1 cellular context compared by ENCODE assay signal in the genomic region with DNA sequence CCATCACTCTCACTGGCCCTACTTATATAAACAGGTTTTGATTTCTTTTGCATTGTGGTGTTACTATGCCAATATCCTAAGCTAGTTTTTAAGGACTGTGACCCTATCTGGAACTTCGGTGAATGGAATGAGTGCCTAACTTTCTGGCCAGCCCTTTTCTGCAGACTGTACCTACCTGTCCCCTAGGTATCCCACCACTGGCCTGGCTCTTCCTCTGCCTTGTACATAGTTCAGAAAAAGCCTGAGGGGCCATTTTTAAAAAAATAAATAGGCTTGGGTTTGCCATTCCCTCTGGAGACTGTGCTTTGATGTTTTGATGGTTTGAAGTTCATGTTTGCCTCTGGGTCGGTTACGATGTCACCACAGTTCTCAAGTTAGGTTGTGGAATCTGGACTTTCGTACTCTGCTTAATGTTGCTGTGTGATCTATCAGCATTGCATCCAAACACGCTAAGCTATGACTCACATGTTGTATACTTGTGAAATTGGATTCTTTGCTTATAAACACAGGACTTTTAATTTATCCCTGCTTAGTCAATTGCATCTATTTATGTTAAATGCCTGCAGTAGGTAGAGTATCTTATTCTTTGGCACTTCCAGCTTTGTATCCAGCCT.
A peak's percentile ranks its signal among the peaks of the same experiment; 100 is the strongest.
TF ChIP-seq lines count a peak whose summit lies in the region.

No MANE protein-coding gene starts in this region.

TF ChIP-seq in HepG2, 621 proteins besides CTCF, POLR2A, EP300 and RAD21 (continued from another document and continues in another):
- TF ChIP-seq, protein P1, sequence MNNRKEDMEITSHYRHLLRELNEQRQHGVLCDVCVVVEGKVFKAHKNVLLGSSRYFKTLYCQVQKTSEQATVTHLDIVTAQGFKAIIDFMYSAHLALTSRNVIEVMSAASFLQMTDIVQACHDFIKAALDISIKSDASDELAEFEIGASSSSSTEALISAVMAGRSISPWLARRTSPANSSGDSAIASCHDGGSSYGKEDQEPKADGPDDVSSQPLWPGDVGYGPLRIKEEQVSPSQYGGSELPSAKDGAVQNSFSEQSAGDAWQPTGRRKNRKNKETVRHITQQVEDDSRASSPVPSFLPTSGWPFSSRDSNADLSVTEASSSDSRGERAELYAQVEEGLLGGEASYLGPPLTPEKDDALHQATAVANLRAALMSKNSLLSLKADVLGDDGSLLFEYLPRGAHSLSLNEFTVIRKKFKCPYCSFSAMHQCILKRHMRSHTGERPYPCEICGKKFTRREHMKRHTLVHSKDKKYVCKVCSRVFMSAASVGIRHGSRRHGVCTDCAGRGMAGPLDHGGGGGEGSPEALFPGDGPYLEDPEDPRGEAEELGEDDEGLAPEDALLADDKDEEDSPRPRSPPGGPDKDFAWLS (CRISPR knock-in tag; IDR thresholded peaks at IDR 0.05; ENCODE audit: borderline replicate concordance): no peak
- TF ChIP-seq ZNF354B (CRISPR knock-in tag; IDR thresholded peaks at IDR 0.05) (no peak), FOXA3 (CRISPR knock-in tag; IDR thresholded peaks at IDR 0.05) (peak; percentile 97), ZC3H4 (CRISPR knock-in tag; IDR thresholded peaks at IDR 0.05; ENCODE audit: borderline replicate concordance) (no peak), ZNF562 (CRISPR knock-in tag; IDR thresholded peaks at IDR 0.05; ENCODE audit: borderline replicate concordance) (no peak), ZNF205 (CRISPR knock-in tag; IDR thresholded peaks at IDR 0.05) (peak; percentile 76; the same call in 1 of the 2 replicates), HDAC2 (CRISPR knock-in tag; IDR thresholded peaks at IDR 0.05) (peak; percentile 96), JARID2 (CRISPR knock-in tag; IDR thresholded peaks at IDR 0.05; ENCODE audit: insufficient replicate concordance) (no peak), GLI4 (CRISPR knock-in tag; IDR thresholded peaks at IDR 0.05; ENCODE audit: borderline replicate concordance) (no peak), NFYC (CRISPR knock-in tag; IDR thresholded peaks at IDR 0.05) (no peak), ZC3H13 (CRISPR knock-in tag; IDR thresholded peaks at IDR 0.05) (no peak), SNRNP70 (IDR thresholded peaks at IDR 0.05; ENCODE audit: low read depth, low read length) (no peak), ZNF326 (CRISPR knock-in tag; IDR thresholded peaks at IDR 0.05; ENCODE audit: borderline replicate concordance) (no peak), ZNF850 (CRISPR knock-in tag; conservative IDR thresholded peaks at IDR 0.05) (no peak), ZFP1 (CRISPR knock-in tag; IDR thresholded peaks at IDR 0.05) (0 out of 2 replicates have a peak, but pooled peaks have one; percentile 35), KDM4B (CRISPR knock-in tag; IDR thresholded peaks at IDR 0.05) (0 out of 2 replicates have a peak, but pooled peaks have one; percentile 70), ZNF550 (CRISPR knock-in tag; IDR thresholded peaks at IDR 0.05; ENCODE audit: borderline replicate concordance) (no peak), NFIC (IDR thresholded peaks at IDR 0.05; ENCODE audit: low read length) (peak; percentile 96), SIX1 (CRISPR knock-in tag; IDR thresholded peaks at IDR 0.05; ENCODE audit: borderline replicate concordance) (peak; percentile 91), EZH2 (conservative IDR thresholded peaks at IDR 0.05; ENCODE audit: low read depth, low read length) (no peak), CREB1 (IDR thresholded peaks at IDR 0.05) (peak; percentile 74), CREB1 (CRISPR knock-in tag; IDR thresholded peaks at IDR 0.05) (peak; percentile 88), ZNF460 (CRISPR knock-in tag; IDR thresholded peaks at IDR 0.05; ENCODE audit: borderline replicate concordance) (no peak), ZNF510 (CRISPR knock-in tag; IDR thresholded peaks at IDR 0.05; ENCODE audit: low read depth) (no peak), MIXL1 (CRISPR knock-in tag; IDR thresholded peaks at IDR 0.05) (peak; percentile 95), ARNTL (CRISPR knock-in tag; IDR thresholded peaks at IDR 0.05) (peak; percentile 77; the same call in 1 of the 2 replicates), FOSL2 (CRISPR knock-in tag; IDR thresholded peaks at IDR 0.05) (peak; percentile 99), ARID2 (CRISPR knock-in tag; IDR thresholded peaks at IDR 0.05; ENCODE audit: borderline replicate concordance) (peak; percentile 62; the same call in 1 of the 2 replicates), NBN (conservative IDR thresholded peaks at IDR 0.05) (no peak), ZNF672 (CRISPR knock-in tag; IDR thresholded peaks at IDR 0.05) (no peak), KDM1A (CRISPR knock-in tag; IDR thresholded peaks at IDR 0.05) (peak; percentile 57; the same call in 1 of the 2 replicates), SUZ12 (IDR thresholded peaks at IDR 0.05; ENCODE audit: low read depth, low read length) (no peak)
- TF ChIP-seq, protein P2, sequence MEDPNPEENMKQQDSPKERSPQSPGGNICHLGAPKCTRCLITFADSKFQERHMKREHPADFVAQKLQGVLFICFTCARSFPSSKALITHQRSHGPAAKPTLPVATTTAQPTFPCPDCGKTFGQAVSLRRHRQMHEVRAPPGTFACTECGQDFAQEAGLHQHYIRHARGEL (CRISPR knock-in tag; IDR thresholded peaks at IDR 0.05): no peak
- TF ChIP-seq, protein P3, sequence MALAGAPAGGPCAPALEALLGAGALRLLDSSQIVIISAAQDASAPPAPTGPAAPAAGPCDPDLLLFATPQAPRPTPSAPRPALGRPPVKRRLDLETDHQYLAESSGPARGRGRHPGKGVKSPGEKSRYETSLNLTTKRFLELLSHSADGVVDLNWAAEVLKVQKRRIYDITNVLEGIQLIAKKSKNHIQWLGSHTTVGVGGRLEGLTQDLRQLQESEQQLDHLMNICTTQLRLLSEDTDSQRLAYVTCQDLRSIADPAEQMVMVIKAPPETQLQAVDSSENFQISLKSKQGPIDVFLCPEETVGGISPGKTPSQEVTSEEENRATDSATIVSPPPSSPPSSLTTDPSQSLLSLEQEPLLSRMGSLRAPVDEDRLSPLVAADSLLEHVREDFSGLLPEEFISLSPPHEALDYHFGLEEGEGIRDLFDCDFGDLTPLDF (CRISPR knock-in tag; IDR thresholded peaks at IDR 0.05): no peak; the same call in 1 of the 2 replicates
- TF ChIP-seq, protein P4, sequence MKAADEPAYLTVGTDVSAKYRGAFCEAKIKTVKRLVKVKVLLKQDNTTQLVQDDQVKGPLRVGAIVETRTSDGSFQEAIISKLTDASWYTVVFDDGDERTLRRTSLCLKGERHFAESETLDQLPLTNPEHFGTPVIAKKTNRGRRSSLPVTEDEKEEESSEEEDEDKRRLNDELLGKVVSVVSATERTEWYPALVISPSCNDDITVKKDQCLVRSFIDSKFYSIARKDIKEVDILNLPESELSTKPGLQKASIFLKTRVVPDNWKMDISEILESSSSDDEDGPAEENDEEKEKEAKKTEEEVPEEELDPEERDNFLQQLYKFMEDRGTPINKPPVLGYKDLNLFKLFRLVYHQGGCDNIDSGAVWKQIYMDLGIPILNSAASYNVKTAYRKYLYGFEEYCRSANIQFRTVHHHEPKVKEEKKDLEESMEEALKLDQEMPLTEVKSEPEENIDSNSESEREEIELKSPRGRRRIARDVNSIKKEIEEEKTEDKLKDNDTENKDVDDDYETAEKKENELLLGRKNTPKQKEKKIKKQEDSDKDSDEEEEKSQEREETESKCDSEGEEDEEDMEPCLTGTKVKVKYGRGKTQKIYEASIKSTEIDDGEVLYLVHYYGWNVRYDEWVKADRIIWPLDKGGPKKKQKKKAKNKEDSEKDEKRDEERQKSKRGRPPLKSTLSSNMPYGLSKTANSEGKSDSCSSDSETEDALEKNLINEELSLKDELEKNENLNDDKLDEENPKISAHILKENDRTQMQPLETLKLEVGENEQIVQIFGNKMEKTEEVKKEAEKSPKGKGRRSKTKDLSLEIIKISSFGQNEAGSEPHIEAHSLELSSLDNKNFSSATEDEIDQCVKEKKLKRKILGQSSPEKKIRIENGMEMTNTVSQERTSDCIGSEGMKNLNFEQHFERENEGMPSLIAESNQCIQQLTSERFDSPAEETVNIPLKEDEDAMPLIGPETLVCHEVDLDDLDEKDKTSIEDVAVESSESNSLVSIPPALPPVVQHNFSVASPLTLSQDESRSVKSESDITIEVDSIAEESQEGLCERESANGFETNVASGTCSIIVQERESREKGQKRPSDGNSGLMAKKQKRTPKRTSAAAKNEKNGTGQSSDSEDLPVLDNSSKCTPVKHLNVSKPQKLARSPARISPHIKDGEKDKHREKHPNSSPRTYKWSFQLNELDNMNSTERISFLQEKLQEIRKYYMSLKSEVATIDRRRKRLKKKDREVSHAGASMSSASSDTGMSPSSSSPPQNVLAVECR (CRISPR knock-in tag; IDR thresholded peaks at IDR 0.05; ENCODE audit: borderline replicate concordance): peak; percentile 47; the same call in 1 of the 2 replicates
- TF ChIP-seq, protein P5, sequence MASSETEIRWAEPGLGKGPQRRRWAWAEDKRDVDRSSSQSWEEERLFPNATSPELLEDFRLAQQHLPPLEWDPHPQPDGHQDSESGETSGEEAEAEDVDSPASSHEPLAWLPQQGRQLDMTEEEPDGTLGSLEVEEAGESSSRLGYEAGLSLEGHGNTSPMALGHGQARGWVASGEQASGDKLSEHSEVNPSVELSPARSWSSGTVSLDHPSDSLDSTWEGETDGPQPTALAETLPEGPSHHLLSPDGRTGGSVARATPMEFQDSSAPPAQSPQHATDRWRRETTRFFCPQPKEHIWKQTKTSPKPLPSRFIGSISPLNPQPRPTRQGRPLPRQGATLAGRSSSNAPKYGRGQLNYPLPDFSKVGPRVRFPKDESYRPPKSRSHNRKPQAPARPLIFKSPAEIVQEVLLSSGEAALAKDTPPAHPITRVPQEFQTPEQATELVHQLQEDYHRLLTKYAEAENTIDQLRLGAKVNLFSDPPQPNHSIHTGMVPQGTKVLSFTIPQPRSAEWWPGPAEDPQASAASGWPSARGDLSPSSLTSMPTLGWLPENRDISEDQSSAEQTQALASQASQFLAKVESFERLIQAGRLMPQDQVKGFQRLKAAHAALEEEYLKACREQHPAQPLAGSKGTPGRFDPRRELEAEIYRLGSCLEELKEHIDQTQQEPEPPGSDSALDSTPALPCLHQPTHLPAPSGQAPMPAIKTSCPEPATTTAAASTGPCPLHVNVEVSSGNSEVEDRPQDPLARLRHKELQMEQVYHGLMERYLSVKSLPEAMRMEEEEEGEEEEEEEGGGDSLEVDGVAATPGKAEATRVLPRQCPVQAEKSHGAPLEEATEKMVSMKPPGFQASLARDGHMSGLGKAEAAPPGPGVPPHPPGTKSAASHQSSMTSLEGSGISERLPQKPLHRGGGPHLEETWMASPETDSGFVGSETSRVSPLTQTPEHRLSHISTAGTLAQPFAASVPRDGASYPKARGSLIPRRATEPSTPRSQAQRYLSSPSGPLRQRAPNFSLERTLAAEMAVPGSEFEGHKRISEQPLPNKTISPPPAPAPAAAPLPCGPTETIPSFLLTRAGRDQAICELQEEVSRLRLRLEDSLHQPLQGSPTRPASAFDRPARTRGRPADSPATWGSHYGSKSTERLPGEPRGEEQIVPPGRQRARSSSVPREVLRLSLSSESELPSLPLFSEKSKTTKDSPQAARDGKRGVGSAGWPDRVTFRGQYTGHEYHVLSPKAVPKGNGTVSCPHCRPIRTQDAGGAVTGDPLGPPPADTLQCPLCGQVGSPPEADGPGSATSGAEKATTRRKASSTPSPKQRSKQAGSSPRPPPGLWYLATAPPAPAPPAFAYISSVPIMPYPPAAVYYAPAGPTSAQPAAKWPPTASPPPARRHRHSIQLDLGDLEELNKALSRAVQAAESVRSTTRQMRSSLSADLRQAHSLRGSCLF (CRISPR knock-in tag; IDR thresholded peaks at IDR 0.05; ENCODE audit: borderline replicate concordance): no peak
- TF ChIP-seq, protein P6, sequence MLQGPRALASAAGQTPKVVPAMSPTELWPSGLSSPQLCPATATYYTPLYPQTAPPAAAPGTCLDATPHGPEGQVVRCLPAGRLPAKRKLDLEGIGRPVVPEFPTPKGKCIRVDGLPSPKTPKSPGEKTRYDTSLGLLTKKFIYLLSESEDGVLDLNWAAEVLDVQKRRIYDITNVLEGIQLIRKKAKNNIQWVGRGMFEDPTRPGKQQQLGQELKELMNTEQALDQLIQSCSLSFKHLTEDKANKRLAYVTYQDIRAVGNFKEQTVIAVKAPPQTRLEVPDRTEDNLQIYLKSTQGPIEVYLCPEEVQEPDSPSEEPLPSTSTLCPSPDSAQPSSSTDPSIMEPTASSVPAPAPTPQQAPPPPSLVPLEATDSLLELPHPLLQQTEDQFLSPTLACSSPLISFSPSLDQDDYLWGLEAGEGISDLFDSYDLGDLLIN (CRISPR knock-in tag; IDR thresholded peaks at IDR 0.05; ENCODE audit: borderline replicate concordance): no peak
- TF ChIP-seq, protein P7, sequence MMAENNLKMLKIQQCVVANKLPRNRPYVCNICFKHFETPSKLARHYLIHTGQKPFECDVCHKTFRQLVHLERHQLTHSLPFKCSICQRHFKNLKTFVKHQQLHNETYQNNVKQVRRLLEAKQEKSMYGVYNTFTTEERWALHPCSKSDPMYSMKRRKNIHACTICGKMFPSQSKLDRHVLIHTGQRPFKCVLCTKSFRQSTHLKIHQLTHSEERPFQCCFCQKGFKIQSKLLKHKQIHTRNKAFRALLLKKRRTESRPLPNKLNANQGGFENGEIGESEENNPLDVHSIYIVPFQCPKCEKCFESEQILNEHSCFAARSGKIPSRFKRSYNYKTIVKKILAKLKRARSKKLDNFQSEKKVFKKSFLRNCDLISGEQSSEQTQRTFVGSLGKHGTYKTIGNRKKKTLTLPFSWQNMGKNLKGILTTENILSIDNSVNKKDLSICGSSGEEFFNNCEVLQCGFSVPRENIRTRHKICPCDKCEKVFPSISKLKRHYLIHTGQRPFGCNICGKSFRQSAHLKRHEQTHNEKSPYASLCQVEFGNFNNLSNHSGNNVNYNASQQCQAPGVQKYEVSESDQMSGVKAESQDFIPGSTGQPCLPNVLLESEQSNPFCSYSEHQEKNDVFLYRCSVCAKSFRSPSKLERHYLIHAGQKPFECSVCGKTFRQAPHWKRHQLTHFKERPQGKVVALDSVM (CRISPR knock-in tag; IDR thresholded peaks at IDR 0.05): no peak
- TF ChIP-seq, protein P8, sequence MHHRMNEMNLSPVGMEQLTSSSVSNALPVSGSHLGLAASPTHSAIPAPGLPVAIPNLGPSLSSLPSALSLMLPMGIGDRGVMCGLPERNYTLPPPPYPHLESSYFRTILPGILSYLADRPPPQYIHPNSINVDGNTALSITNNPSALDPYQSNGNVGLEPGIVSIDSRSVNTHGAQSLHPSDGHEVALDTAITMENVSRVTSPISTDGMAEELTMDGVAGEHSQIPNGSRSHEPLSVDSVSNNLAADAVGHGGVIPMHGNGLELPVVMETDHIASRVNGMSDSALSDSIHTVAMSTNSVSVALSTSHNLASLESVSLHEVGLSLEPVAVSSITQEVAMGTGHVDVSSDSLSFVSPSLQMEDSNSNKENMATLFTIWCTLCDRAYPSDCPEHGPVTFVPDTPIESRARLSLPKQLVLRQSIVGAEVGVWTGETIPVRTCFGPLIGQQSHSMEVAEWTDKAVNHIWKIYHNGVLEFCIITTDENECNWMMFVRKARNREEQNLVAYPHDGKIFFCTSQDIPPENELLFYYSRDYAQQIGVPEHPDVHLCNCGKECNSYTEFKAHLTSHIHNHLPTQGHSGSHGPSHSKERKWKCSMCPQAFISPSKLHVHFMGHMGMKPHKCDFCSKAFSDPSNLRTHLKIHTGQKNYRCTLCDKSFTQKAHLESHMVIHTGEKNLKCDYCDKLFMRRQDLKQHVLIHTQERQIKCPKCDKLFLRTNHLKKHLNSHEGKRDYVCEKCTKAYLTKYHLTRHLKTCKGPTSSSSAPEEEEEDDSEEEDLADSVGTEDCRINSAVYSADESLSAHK (CRISPR knock-in tag; IDR thresholded peaks at IDR 0.05; ENCODE audit: borderline replicate concordance): no peak
